Comparison of ENCODE assay signal across 31 cellular contexts in genomic region chr2:20400787-20401494, GRCh38. TPM values are rescaled to one million over a fixed set of nuclear protein-coding genes. Genes with fewer than 3 reads are reported as not detected.
A peak's percentile ranks its signal among the peaks of the same experiment; 100 is the strongest.
DNase-seq lines count a peak whose midpoint lies in the region; ATAC-seq and TF ChIP-seq lines count a peak whose summit lies in the region.
"Had no signal": no experiment of that assay in that cellular context is flagged by ENCODE, and none has a peak within 500 bp of the region (broad histone marks: within the 10 kb centered on the region; RNA-seq: fewer than 3 reads in every experiment).

No MANE protein-coding gene starts in this region.

- H3K27ac ChIP-seq in GM23338 (ENCODE audit: low read depth) (no peak overlapping the region), RWPE2 (ENCODE audit: poor library complexity, severe bottlenecking) (peak overlapping the region; percentile 1), esophagus muscularis mucosa (replicated peaks in 1 of 4) (peak overlapping the region; percentile 64 to 78 (median 74)), muscle layer of colon (ENCODE audit: low read depth, low read length) (peak overlapping the region; percentile 9), psoas muscle (no peak overlapping the region)
- H3K27ac ChIP-seq: BLaER1, brain microvascular endothelial cell, gastrocnemius medialis, left lung had no signal

- no peak overlapping the region for H3K4me3 Mint-ChIP-seq in GM23338
- H3K4me3 Mint-ChIP-seq: H9; mesothelial cell of epicardium; naive thymus-derived CD4-positive, alpha-beta T cell; stimulated activated naive CD8-positive, alpha-beta T cell treated with anti-CD3 and anti-CD28 coated beads, Interleukin-15, Interleukin-2, amounts not matched to agents 100 ng/mL and 50 ng/mL, for 24 hours; T-helper 1 cell treated with Interleukin-12 subunit alpha and Interleukin-12 subunit beta and Interleukin-4 antibody, amounts not matched to agents 30 μg/mL and 1 μg/mL, for 36 hours had no signal

- no peaks in the 10 kb centered on the region for H4K20me1 ChIP-seq in GM23338 (replicated peaks; ENCODE audit: insufficient read depth)
- H4K20me1 ChIP-seq: BLaER1 had no signal

- DNase-seq in GM23338 (ENCODE audit: low spot score) (no peak), RWPE2 (ENCODE audit: low spot score) (no peak), esophagus muscularis mucosa (ENCODE audit: extremely low spot score) (no peak), activated gamma-delta T cell treated with Interleukin-2 at 50 U/mL for 16 hours (no peak), medulla oblongata (ENCODE audit: extremely low spot score) (no peak), NCI-H2107 treated with DMSO at 0.1 percent for 48 hours (lab: John Stamatoyannopoulos, UW; ENCODE audit: unreplicated experiment) (no peak), psoas muscle (no peak)
- DNase-seq: activated CD4-positive, alpha-beta T cell treated with anti-CD3 and anti-CD28 coated beads for 1 hour; activated T-cell treated with anti-CD3 and anti-CD28 coated beads, Interleukin-2, amount 50 U/mL, for 1 hour; brain microvascular endothelial cell; gastrocnemius medialis; GF-D8; hippocampal formation; left lung; MM.1S; naive thymus-derived CD4-positive, alpha-beta T cell; NCI-H1417; NCI-H2029 treated with DMSO at 0.1 percent for 48 hours; NCI-H2227 treated with DMSO at 0.1 percent for 48 hours; NCI-H774; SK-N-SH; small intestine; transverse colon had no signal

- no peak overlapping the region for H3K9ac ChIP-seq in muscle layer of colon (ENCODE audit: low read length)
- H3K9ac ChIP-seq: BLaER1, SK-N-SH had no signal

- 0 out of 2 replicates have a peak overlapping the region, but pooled peaks have one; percentile 18 for H2AFZ ChIP-seq in GM23338

- 55% methylated on average over 3 of the region's 3 CpGs for WGBS in esophagus muscularis mucosa
- 38 to 68% (median 55%) methylated on average over 3 of the region's 3 CpGs for WGBS in psoas muscle, 3 donors

- no peak overlapping the region for H3K4me3 ChIP-seq in GM23338
- H3K4me3 ChIP-seq in RWPE2 (ENCODE audit: severe bottlenecking): no peak overlapping the region
- H3K4me3 ChIP-seq in esophagus muscularis mucosa: no peak overlapping the region
- no peak overlapping the region for H3K4me3 ChIP-seq in muscle layer of colon (ENCODE audit: low read depth in 1 of 2, low read length in 2 of 2)
- no peak overlapping the region for H3K4me3 ChIP-seq in psoas muscle
- H3K4me3 ChIP-seq: BLaER1, gastrocnemius medialis, K562, left lung, prostate gland, transverse colon had no signal

- H3K79me2 ChIP-seq in GM23338 (replicated peaks; ENCODE audit: insufficient read depth): no peaks in the 10 kb centered on the region

- no peak for TF ChIP-seq EP300 in esophagus muscularis mucosa (IDR thresholded peaks at IDR 0.05)

- ATAC-seq in GM23338 (no peak), RWPE2 (ENCODE audit: low read depth) (no peak), psoas muscle (no peak)
- ATAC-seq: gastrocnemius medialis; K562; left lung; naive thymus-derived CD4-positive, alpha-beta T cell had no signal

- no peaks in the 10 kb centered on the region for H3K4me1 ChIP-seq in GM23338 (ENCODE audit: insufficient read depth)
- peaks cover 3% of the 10 kb centered on the region for H3K4me1 ChIP-seq in RWPE2 (ENCODE audit: insufficient read depth, poor library complexity, severe bottlenecking)
- peaks cover 0 to 46% (median 44%) of the 10 kb centered on the region in 4 donors for H3K4me1 ChIP-seq in esophagus muscularis mucosa
- H3K4me1 ChIP-seq in muscle layer of colon (ENCODE audit: insufficient read depth, low read length): peaks cover 7% of the 10 kb centered on the region
- H3K4me1 ChIP-seq in psoas muscle: no peaks in the 10 kb centered on the region
- H3K4me1 ChIP-seq: BLaER1, gastrocnemius medialis, left lung, prostate gland, transverse colon had no signal

- no peaks in the 10 kb centered on the region for H3K36me3 Mint-ChIP-seq in GM23338 (ENCODE audit: low read depth)
- H3K36me3 Mint-ChIP-seq: mesothelial cell of epicardium; naive thymus-derived CD4-positive, alpha-beta T cell had no signal

- no peaks in the 10 kb centered on the region for H3F3A ChIP-seq in GM23338 (replicated peaks; ENCODE audit: low read depth)

- intact Hi-C loops in esophagus muscularis mucosa (cut with DNase I) (loop anchor here (5.0 kb wide), 1 partner anchor 231 kb away; no protein-coding TSS in a partner anchor), psoas muscle (cut with DNase I) (no loop called here)

- no peak overlapping the region for H3K27ac Mint-ChIP-seq in GM23338
- H3K27ac Mint-ChIP-seq: H9; mesothelial cell of epicardium; stimulated activated naive CD8-positive, alpha-beta T cell treated with anti-CD3 and anti-CD28 coated beads, Interleukin-15, Interleukin-2, amounts not matched to agents 100 ng/mL and 50 ng/mL, for 24 hours; T-helper 1 cell treated with Interleukin-12 subunit alpha and Interleukin-12 subunit beta and Interleukin-4 antibody, amounts not matched to agents 30 μg/mL and 1 μg/mL, for 36 hours had no signal

- H3K4me1 Mint-ChIP-seq in GM23338: no peaks in the 10 kb centered on the region

- no peaks in the 10 kb centered on the region for H3K9me3 Mint-ChIP-seq in GM23338
- H3K9me3 Mint-ChIP-seq: H9; mesothelial cell of epicardium; naive thymus-derived CD4-positive, alpha-beta T cell; stimulated activated naive CD8-positive, alpha-beta T cell treated with anti-CD3 and anti-CD28 coated beads, Interleukin-15, Interleukin-2, amounts not matched to agents 100 ng/mL and 50 ng/mL, for 24 hours; T-helper 1 cell treated with Interleukin-12 subunit alpha and Interleukin-12 subunit beta and Interleukin-4 antibody, amounts not matched to agents 30 μg/mL and 1 μg/mL, for 36 hours had no signal

- no peak overlapping the region for H3K4me2 ChIP-seq in GM23338
- H3K4me2 ChIP-seq: BLaER1, SK-N-SH had no signal

- TF ChIP-seq CTCF in GM23338 (conservative IDR thresholded peaks at IDR 0.05; ENCODE audit: low read depth in 2 of 2) (no peak), RWPE2 (IDR thresholded peaks at IDR 0.05; ENCODE audit: poor library complexity, severe bottlenecking) (no peak), esophagus muscularis mucosa (IDR thresholded peaks at IDR 0.05) (no peak), psoas muscle (IDR thresholded peaks at IDR 0.05) (no peak)

- H3K36me3 ChIP-seq in GM23338 (ENCODE audit: insufficient read depth) (no peaks in the 10 kb centered on the region), RWPE2 (ENCODE audit: low read depth) (no peaks in the 10 kb centered on the region), esophagus muscularis mucosa (no peaks in the 10 kb centered on the region), muscle layer of colon (ENCODE audit: insufficient read depth, low read length) (no peaks in the 10 kb centered on the region), psoas muscle (ENCODE audit: insufficient read depth in 1 of 2, low read depth in 1 of 2) (no peaks in the 10 kb centered on the region)
- H3K36me3 ChIP-seq: BLaER1, brain microvascular endothelial cell, gastrocnemius medialis, left lung, prostate gland, transverse colon had no signal

- no peaks in the 10 kb centered on the region for H3K27me3 ChIP-seq in GM23338 (ENCODE audit: insufficient read depth)
- no peaks in the 10 kb centered on the region for H3K27me3 ChIP-seq in RWPE2 (ENCODE audit: insufficient read depth, poor library complexity, severe bottlenecking)
- no peaks in the 10 kb centered on the region for H3K27me3 ChIP-seq in esophagus muscularis mucosa
- H3K27me3 ChIP-seq in muscle layer of colon (ENCODE audit: control insufficient read depth in 1 of 2, insufficient read depth in 2 of 2, low read length in 2 of 2): no peaks in the 10 kb centered on the region
- H3K27me3 ChIP-seq in psoas muscle (ENCODE audit: insufficient read depth in 3 of 3, low read length in 2 of 3): no peaks in the 10 kb centered on the region
- H3K27me3 ChIP-seq: BLaER1, brain microvascular endothelial cell, gastrocnemius medialis, left lung, transverse colon had no signal

- no peaks in the 10 kb centered on the region for H3K9me3 ChIP-seq in RWPE2 (ENCODE audit: severe bottlenecking)
- no peaks in the 10 kb centered on the region for H3K9me3 ChIP-seq in esophagus muscularis mucosa
- no peaks in the 10 kb centered on the region for H3K9me3 ChIP-seq in muscle layer of colon (ENCODE audit: low read length)
- H3K9me3 ChIP-seq in psoas muscle: no peaks in the 10 kb centered on the region
- H3K9me3 ChIP-seq: BLaER1, gastrocnemius medialis, left lung, prostate gland, SK-N-SH, transverse colon had no signal

- no peaks in the 10 kb centered on the region for H3K9me2 ChIP-seq in GM23338 (ENCODE audit: insufficient read depth)
- H3K9me2 ChIP-seq: SK-N-SH had no signal

- H3K27me3 Mint-ChIP-seq in GM23338 (ENCODE audit: insufficient read depth, low read depth, poor library complexity): no peaks in the 10 kb centered on the region
- H3K27me3 Mint-ChIP-seq: stimulated activated naive CD8-positive, alpha-beta T cell treated with anti-CD3 and anti-CD28 coated beads, Interleukin-15, Interleukin-2, amounts not matched to agents 100 ng/mL and 50 ng/mL, for 24 hours had no signal

- TF ChIP-seq POLR2A in esophagus muscularis mucosa (IDR thresholded peaks at IDR 0.05; ENCODE audit: low read depth): no peak

TF ChIP-seq in GM23338, 12 proteins besides CTCF, POLR2A, EP300 and RAD21 (continues in another document):
- TF ChIP-seq EZH2phosphoT487 (IDR thresholded peaks at IDR 0.05; ENCODE audit: unreplicated experiment): no peak

RNA-seq across cellular contexts. Expression of gene RHOB, which starts 45.9 kb away (rescaled TPM):
- total RNA-seq in GM23338 (2014; rRNA removed; shearing (Covaris generic)): 26.9 and 29.2 TPM in 2 replicates
- polyA plus RNA-seq in GM23338 (2016; fragmentation: Nextera tagmentation; extraction: Ambion mirVana) (5.5 and 6.6 TPM in 2 replicates), psoas muscle (100 to 1,000 TPM; 120 to 669 (median 345) TPM)
- total RNA-seq in esophagus muscularis mucosa (1,000 to 10,000 TPM in 3 of 4 donors, 100 to 1,000 TPM in 1; 809 to 1,532 (median 1,203) TPM), psoas muscle (100 to 1,000 TPM; 111 to 370 (median 154) TPM)

RNA-seq across cellular contexts. Expression of gene PUM2, which starts 50.3 kb away (rescaled TPM):
- 84.2 and 94.1 TPM in 2 replicates for total RNA-seq in GM23338 (2014; rRNA removed; shearing (Covaris generic))
- polyA plus RNA-seq in GM23338 (2016; fragmentation: Nextera tagmentation; extraction: Ambion mirVana) (27.8 and 29.9 TPM in 2 replicates), psoas muscle (10 to 100 TPM; 13.0 to 50.5 (median 20.4) TPM)
- total RNA-seq in esophagus muscularis mucosa (100 to 1,000 TPM in 1 of 4 donors, 10 to 100 TPM in 3; 73.7 to 113 (median 93.1) TPM), psoas muscle (10 to 100 TPM; 37.3 to 61.7 (median 48.6) TPM)

Comparison
In these comparisons a context has a peak if more than half of its experiments do, and no peak if none do; other contexts are left out.
1. H3K27ac ChIP-seq: peak in RWPE2 (single experiment), esophagus muscularis mucosa (4 of 4) and muscle layer of colon (single experiment); none in GM23338 (single experiment) and psoas muscle (single experiment).